26 cellular contexts compared by ENCODE assay signal in genomic region chrX:3960952-3961351, GRCh38.
"Had no signal": no experiment of that assay in that cellular context is flagged by ENCODE, and none has a peak within 500 bp of the region (broad histone marks: within the 10 kb centered on the region; RNA-seq: fewer than 3 reads in every experiment).

No MANE protein-coding gene starts in this region.

- H3K9me3 ChIP-seq: colonic mucosa, esophagus squamous epithelium, gastrocnemius medialis, heart right ventricle, left lung, lower lobe of right lung, mucosa of descending colon had no signal

- ATAC-seq: effector memory CD8-positive, alpha-beta T cell; esophagus mucosa; gastrocnemius medialis; heart right ventricle; left cardiac atrium; left lung; left ventricle myocardium superior; lower lobe of right lung; mucosa of descending colon had no signal

- H3K4me1 ChIP-seq: colonic mucosa, gastrocnemius medialis, heart right ventricle, left lung, lower lobe of right lung had no signal

- H3K27me3 ChIP-seq: colonic mucosa, esophagus squamous epithelium, gastrocnemius medialis, left lung had no signal

- DNase-seq: colonic mucosa; cortex of kidney; effector CD8-positive, alpha-beta T cell; effector memory CD8-positive, alpha-beta T cell; endodermal cell; erythroblast; esophagus squamous epithelium; foreskin fibroblast; foreskin melanocyte; gastrocnemius medialis; glutamatergic neuron; head of caudate nucleus; heart right ventricle; hippocampal formation; left cardiac atrium; left lung; left ventricle myocardium superior; lower lobe of right lung; mesenchymal stem cell; mucosa of descending colon; naive B cell had no signal

- H3K4me3 ChIP-seq: colonic mucosa, esophagus squamous epithelium, gastrocnemius medialis, heart right ventricle, left lung, lower lobe of right lung, mucosa of descending colon had no signal

- FAIRE-seq: endometrium, islet of Langerhans, keratinocyte had no signal

- H3K36me3 ChIP-seq: colonic mucosa, esophagus squamous epithelium, gastrocnemius medialis, heart right ventricle, left lung, lower lobe of right lung had no signal

- H3K27ac ChIP-seq: colonic mucosa, epithelial cell of prostate, esophagus squamous epithelium, gastrocnemius medialis, heart right ventricle, left lung, lower lobe of right lung had no signal
